ENCODE assay signal across 8 cellular contexts in genomic region chr2:127408004-127408806, GRCh38. TPM values are rescaled to one million over a fixed set of nuclear protein-coding genes. Genes with fewer than 3 reads are reported as not detected.
A peak's percentile ranks its signal among the peaks of the same experiment; 100 is the strongest.
DNase-seq lines count a peak whose midpoint lies in the region; ATAC-seq, FAIRE-seq and TF ChIP-seq lines count a peak whose summit lies in the region.

No MANE protein-coding gene starts in this region.

- H3K36me3 ChIP-seq in astrocyte (ENCODE audit: insufficient read depth, low read length) (no peaks in the 10 kb centered on the region), rectal smooth muscle tissue (ENCODE audit: control insufficient read depth, insufficient read depth, low read length) (no peaks in the 10 kb centered on the region), uterus (no peaks in the 10 kb centered on the region)

- TF ChIP-seq POLR2A in uterus (IDR thresholded peaks at IDR 0.05) = peak; percentile 14 to 74

- peak overlapping the region; percentile 87 for H3K27ac Mint-ChIP-seq in astrocyte (ENCODE audit: unreplicated experiment)

- no peaks in the 10 kb centered on the region for H3K79me2 ChIP-seq in astrocyte (ENCODE audit: insufficient read depth, low read length)

- H3K9me3 ChIP-seq in astrocyte (ENCODE audit: insufficient read depth, low read depth, low read length) (no peaks in the 10 kb centered on the region), uterus (no peaks in the 10 kb centered on the region)

- intact Hi-C loops in uterus (cut with DNase I; ENCODE audit: low total_unique reads) = no loop called here

- no peaks in the 10 kb centered on the region for H4K20me1 ChIP-seq in astrocyte (ENCODE audit: insufficient read depth, low read length)

- TF ChIP-seq CTCF in astrocyte (IDR thresholded peaks at IDR 0.05; ENCODE audit: insufficient read depth, low read depth, low read length) (no peak), uterus (IDR thresholded peaks at IDR 0.05) (peak in 2 of 4 experiments; percentile 7 to 20)

- FAIRE-seq in astrocyte (lab: Jason Lieb, UNC) = no peak

- H3K9me3 Mint-ChIP-seq in astrocyte (ENCODE audit: unreplicated experiment) = peaks cover 2% of the 10 kb centered on the region

- no peaks in the 10 kb centered on the region for H3K27me3 ChIP-seq in astrocyte (ENCODE audit: insufficient read depth, low read length)
- H3K27me3 ChIP-seq in rectal smooth muscle tissue (ENCODE audit: control insufficient read depth, insufficient read depth, low read length) = no peaks in the 10 kb centered on the region
- no peaks in the 10 kb centered on the region for H3K27me3 ChIP-seq in uterus

- H3K4me3 Mint-ChIP-seq in astrocyte (ENCODE audit: unreplicated experiment) = peak overlapping the region; percentile 69

- peaks cover 28% of the 10 kb centered on the region for H3K4me1 Mint-ChIP-seq in astrocyte (ENCODE audit: low read depth, unreplicated experiment)

- H3K4me1 ChIP-seq in astrocyte (ENCODE audit: insufficient read depth, low read length) (peaks cover 29% of the 10 kb centered on the region), rectal smooth muscle tissue (ENCODE audit: control insufficient read depth, insufficient read depth, low read length) (peaks cover 3% of the 10 kb centered on the region), uterus (peaks cover 0 to 5% of the 10 kb centered on the region in 2 donors)

- H3K27ac ChIP-seq in astrocyte (ENCODE audit: low read depth, low read length) = peak overlapping the region; percentile 86
- peak overlapping the region; percentile 83 for H3K27ac ChIP-seq in rectal smooth muscle tissue (ENCODE audit: low read depth, low read length)
- H3K27ac ChIP-seq in uterus = peak overlapping the region; percentile 97 to 98

- H3K4me3 ChIP-seq in astrocyte (ENCODE audit: insufficient read depth, low read depth, low read length) = peak overlapping the region; percentile 20
- H3K4me3 ChIP-seq in rectal smooth muscle tissue (ENCODE audit: low read length) = peak overlapping the region; percentile 61
- H3K4me3 ChIP-seq in uterus = peak overlapping the region; percentile 50 to 53

- H3K4me2 ChIP-seq in astrocyte (ENCODE audit: low read length) = peak overlapping the region; percentile 78

- peak overlapping the region; percentile 80 for H3K9ac ChIP-seq in astrocyte (ENCODE audit: low read length)
- H3K9ac ChIP-seq in rectal smooth muscle tissue (ENCODE audit: low read length) = peak overlapping the region; percentile 50

- peak; percentile 75 for ATAC-seq in HG02571 (IDR thresholded peaks at IDR 0.05; ENCODE audit: unreplicated experiment)

- DNase-seq in GDM1 (lab: John Stamatoyannopoulos, UW) (peak; percentile 92), NCI-H128 (lab: John Stamatoyannopoulos, UW; ENCODE audit: unreplicated experiment) (peak; percentile 52), T-helper 9 cell (peak; percentile 90), astrocyte (ENCODE audit: low read depth) (peak; percentile 72), hepatic stellate cell (ENCODE audit: low spot score) (peak; percentile 95), uterus (peak; percentile 90 to 94)

- H2AFZ ChIP-seq in astrocyte (ENCODE audit: low read depth, low read length) = peak overlapping the region; percentile 76

- H3K36me3 Mint-ChIP-seq in astrocyte (ENCODE audit: low read depth, unreplicated experiment) = no peaks in the 10 kb centered on the region

- no peaks in the 10 kb centered on the region for H3K27me3 Mint-ChIP-seq in astrocyte (ENCODE audit: low read depth, unreplicated experiment)

RNA-seq across cellular contexts. Expression of gene PROC, which starts 10.0 kb away (rescaled TPM):
- total RNA-seq in astrocyte = 1.0 and 1.5 TPM in 2 replicates
- under 1 TPM in 1 of 4 donors, not detected in 3; 0.21 TPM for total RNA-seq in uterus

RNA-seq across cellular contexts. Expression of gene MAP3K2, which starts 20.4 kb away (rescaled TPM):
- total RNA-seq in astrocyte (62.2 and 71.2 TPM in 2 replicates), uterus (10 to 100 TPM; 25.9 to 98.4 (median 75.0) TPM)

Comparison
In these comparisons a context has a peak if more than half of its experiments do, and no peak if none do; other contexts are left out.
1. Peak in every context shown above with its lines: DNase-seq, ATAC-seq, H3K4me3 ChIP-seq and H3K27ac ChIP-seq.